Comparison of ENCODE assay signal across 21 cellular contexts in the genomic region with DNA sequence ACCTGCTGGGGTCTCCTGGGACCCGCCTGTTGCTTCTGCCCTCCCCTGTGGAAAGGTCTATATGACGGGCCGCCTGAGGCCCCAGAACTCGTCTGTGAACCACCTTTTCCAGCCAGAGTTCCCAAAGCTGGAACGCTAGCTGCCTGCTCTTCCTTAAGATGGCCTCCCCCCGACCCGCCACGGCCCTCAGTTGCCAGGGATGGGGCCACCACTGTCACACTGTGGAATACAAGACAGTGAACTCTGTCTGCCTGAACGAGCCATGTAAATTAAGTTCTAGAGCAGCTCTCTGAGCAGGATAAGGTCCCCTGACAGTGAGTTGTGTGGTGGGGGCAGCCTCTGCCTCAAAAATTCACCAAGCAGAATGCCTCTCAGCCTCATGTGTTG. TPM values are rescaled to one million over a fixed set of nuclear protein-coding genes. Genes with fewer than 3 reads are reported as not detected.
"Had no signal": no experiment of that assay in that cellular context is flagged by ENCODE, and none has a peak within 500 bp of the region (broad histone marks: within the 10 kb centered on the region; RNA-seq: fewer than 3 reads in every experiment).

No MANE protein-coding gene starts in this region.

- H3K27me3 ChIP-seq: ascending aorta, brain microvascular endothelial cell, esophagus squamous epithelium, gastrocnemius medialis, suprapubic skin, tibial nerve had no signal

- H3K9me3 ChIP-seq: ascending aorta, esophagus squamous epithelium, gastrocnemius medialis, suprapubic skin, tibial nerve had no signal

- H3K27ac ChIP-seq: ascending aorta, brain microvascular endothelial cell, gastrocnemius medialis, suprapubic skin, tibial nerve, WERI-Rb-1 had no signal

- DNase-seq: activated CD4-positive, alpha-beta T cell treated with anti-CD3 and anti-CD28 coated beads, Interleukin-2, amount 10 ng/mL, durations not matched to agents 7 days and 5 days; activated CD4-positive, CD25-positive, alpha-beta regulatory T cell treated with anti-CD3 and anti-CD28 coated beads, Interleukin-2, amount 50 U/mL, for 72 hours; activated CD8-positive, alpha-beta T cell treated with anti-CD3 and anti-CD28 coated beads, Interleukin-2, amount 10 ng/mL, durations not matched to agents 7 days and 5 days; activated gamma-delta T cell; brain microvascular endothelial cell; central memory CD4-positive, alpha-beta T cell; effector memory CD8-positive, alpha-beta T cell; esophagus squamous epithelium; gastrocnemius medialis; islet precursor cell; left colon; naive thymus-derived CD4-positive, alpha-beta T cell; stimulated activated CD4-positive, alpha-beta T cell treated with anti-CD3 and anti-CD28 coated beads, Interleukin-12 subunit alpha, Interleukin-12 subunit beta, amount 100 ng/mL, for 4 hours; stimulated activated CD4-positive, alpha-beta T cell treated with anti-CD3 and anti-CD28 coated beads, Interleukin-4, amount 100 ng/mL, for 4 hours; stimulated activated naive CD8-positive, alpha-beta T cell treated with anti-CD3 and anti-CD28 coated beads, Interleukin-15, amount 100 ng/mL, for 72 hours; T-helper 1 cell; WERI-Rb-1 had no signal

- H3K4me3 ChIP-seq: ascending aorta, esophagus squamous epithelium, gastrocnemius medialis, lung, suprapubic skin, tibial nerve had no signal

- ATAC-seq: activated CD8-positive, alpha-beta T cell treated with anti-CD3 and anti-CD28 coated beads, Interleukin-2, amount 10 ng/mL, durations not matched to agents 7 days and 5 days; effector memory CD8-positive, alpha-beta T cell; left colon; naive thymus-derived CD4-positive, alpha-beta T cell; stimulated activated naive CD8-positive, alpha-beta T cell treated with anti-CD3 and anti-CD28 coated beads, Interleukin-15, amount 100 ng/mL, for 72 hours had no signal

- H3K4me1 ChIP-seq: ascending aorta, gastrocnemius medialis, suprapubic skin, tibial nerve had no signal

RNA-seq across cellular contexts. Expression of a gene that starts 10.3 kb away (rescaled TPM):
- total RNA-seq: ascending aorta had no signal
